19 cellular contexts compared by ENCODE assay signal in the genomic region with DNA sequence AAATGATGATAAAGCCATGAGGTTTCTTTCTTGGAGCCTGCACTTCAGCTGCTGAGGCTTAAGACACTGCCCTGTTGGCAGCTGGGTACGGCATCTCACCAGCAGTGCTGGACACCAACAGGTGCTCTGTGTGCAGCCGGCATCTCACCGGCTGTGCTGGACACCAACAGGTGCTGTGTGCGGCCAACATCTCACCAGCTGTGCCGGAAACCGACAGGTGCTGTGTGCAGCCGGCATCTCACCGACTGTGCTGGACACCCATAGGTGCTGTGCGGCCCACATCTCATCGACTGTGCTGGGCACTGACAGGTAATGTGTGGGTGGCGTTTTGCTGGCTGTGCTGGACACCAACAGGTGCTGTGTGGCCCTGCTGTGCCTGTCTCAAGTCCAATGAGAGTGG.
DNase-seq lines count a peak whose midpoint lies in the region; ATAC-seq and TF ChIP-seq lines count a peak whose summit lies in the region.
"Had no signal": no experiment of that assay in that cellular context is flagged by ENCODE, and none has a peak within 500 bp of the region (broad histone marks: within the 10 kb centered on the region; RNA-seq: fewer than 3 reads in every experiment).

No MANE protein-coding gene starts in this region.

- no peaks in the 10 kb centered on the region for H3K36me3 Mint-ChIP-seq in activated CD8-positive, alpha-beta T cell treated with anti-CD3 and anti-CD28 coated beads, Interleukin-2, amount 10 ng/mL, durations not matched to agents 7 days and 5 days (ENCODE audit: low read depth)
- H3K36me3 Mint-ChIP-seq: CD4-positive, alpha-beta memory T cell had no signal

- no peak for ATAC-seq in activated CD8-positive, alpha-beta T cell treated with anti-CD3 and anti-CD28 coated beads, Interleukin-2, amount 10 ng/mL, durations not matched to agents 7 days and 5 days

- CTCF ChIA-PET in activated CD8-positive, alpha-beta T cell treated with anti-CD3 and anti-CD28 coated beads, Interleukin-2, amount 10 ng/mL, durations not matched to agents 7 days and 5 days (lab: Charles Lee) = interaction anchor here (0.8 kb wide), 1 partner anchor 65 kb away, joined by 3 read pairs; no protein-coding TSS in a partner anchor

- H3K27me3 ChIP-seq in spleen (replicated peaks in 1 of 7) (peaks cover 0 to 5% (median 0%) of the 10 kb centered on the region in 7 donors), Peyer's patch (no peaks in the 10 kb centered on the region)
- H3K27me3 ChIP-seq: BLaER1 treated with 17β-estradiol and CSF1 and Interleukin-3, amounts not matched to agents 10 nM and 100 nM had no signal

- TF ChIP-seq POLR2A in spleen (IDR thresholded peaks at IDR 0.05) (no peak), Peyer's patch (IDR thresholded peaks at IDR 0.05) (no peak)

- H3K4me1 Mint-ChIP-seq in activated CD8-positive, alpha-beta T cell treated with anti-CD3 and anti-CD28 coated beads, Interleukin-2, amount 10 ng/mL, durations not matched to agents 7 days and 5 days (ENCODE audit: low read depth) = no peaks in the 10 kb centered on the region
- H3K4me1 Mint-ChIP-seq: CD4-positive, alpha-beta memory T cell had no signal

- no peak overlapping the region for H3K27ac ChIP-seq in spleen
- no peak overlapping the region for H3K27ac ChIP-seq in Peyer's patch
- H3K27ac ChIP-seq: BLaER1 treated with 17β-estradiol and CSF1 and Interleukin-3, amounts not matched to agents 10 nM and 100 nM had no signal

- intact Hi-C loops in spleen (cut with DNase I; ENCODE audit: low total_unique reads) = no loop called here

- H3K9me3 Mint-ChIP-seq in activated CD8-positive, alpha-beta T cell treated with anti-CD3 and anti-CD28 coated beads, Interleukin-2, amount 10 ng/mL, durations not matched to agents 7 days and 5 days (ENCODE audit: insufficient read depth) = no peaks in the 10 kb centered on the region
- H3K9me3 Mint-ChIP-seq: CD4-positive, alpha-beta memory T cell had no signal

- no peak overlapping the region for H3K27ac Mint-ChIP-seq in activated CD8-positive, alpha-beta T cell treated with anti-CD3 and anti-CD28 coated beads, Interleukin-2, amount 10 ng/mL, durations not matched to agents 7 days and 5 days
- H3K27ac Mint-ChIP-seq: CD4-positive, alpha-beta memory T cell had no signal

- POLR2A ChIA-PET in activated CD8-positive, alpha-beta T cell treated with anti-CD3 and anti-CD28 coated beads, Interleukin-2, amount 10 ng/mL, durations not matched to agents 7 days and 5 days (lab: Charles Lee) = no interaction called here

- H3K9me3 ChIP-seq in spleen = no peaks in the 10 kb centered on the region
- H3K9me3 ChIP-seq in Peyer's patch = no peaks in the 10 kb centered on the region
- H3K9me3 ChIP-seq: BLaER1 treated with 17β-estradiol and CSF1 and Interleukin-3, amounts not matched to agents 10 nM and 100 nM had no signal

- no peak overlapping the region for H3K4me3 Mint-ChIP-seq in activated CD8-positive, alpha-beta T cell treated with anti-CD3 and anti-CD28 coated beads, Interleukin-2, amount 10 ng/mL, durations not matched to agents 7 days and 5 days
- H3K4me3 Mint-ChIP-seq: CD4-positive, alpha-beta memory T cell had no signal

- 86 to 96% (median 91%) methylated on average over 2 to 11 of the region's 11 CpGs for WGBS in spleen, 5 donors

- H3K27me3 Mint-ChIP-seq in activated CD8-positive, alpha-beta T cell treated with anti-CD3 and anti-CD28 coated beads, Interleukin-2, amount 10 ng/mL, durations not matched to agents 7 days and 5 days (ENCODE audit: low read depth) = peaks cover 4% of the 10 kb centered on the region

- H3K4me1 ChIP-seq in spleen (no peaks in the 10 kb centered on the region), Peyer's patch (no peaks in the 10 kb centered on the region)

- H3K36me3 ChIP-seq in spleen = no peaks in the 10 kb centered on the region
- no peaks in the 10 kb centered on the region for H3K36me3 ChIP-seq in Peyer's patch
- H3K36me3 ChIP-seq: BLaER1 treated with 17β-estradiol and CSF1 and Interleukin-3, amounts not matched to agents 10 nM and 100 nM had no signal

- TF ChIP-seq CTCF in spleen (IDR thresholded peaks at IDR 0.05 in 8 of 11, conservative IDR thresholded peaks at IDR 0.05 in 3 of 11) (no peak), Peyer's patch (IDR thresholded peaks at IDR 0.05) (no peak)

- H3K4me3 ChIP-seq in spleen (no peak overlapping the region), Peyer's patch (no peak overlapping the region)
- H3K4me3 ChIP-seq: BLaER1 treated with 17β-estradiol and CSF1 and Interleukin-3, amounts not matched to agents 10 nM and 100 nM had no signal

- DNase-seq in NCI-H1417 (lab: John Stamatoyannopoulos, UW) (peak in 2 of 3 experiments; percentile 11 to 59), NCI-H1417 treated with DMSO at 0.1 percent for 48 hours (lab: John Stamatoyannopoulos, UW) (no peak), COR-L47 (lab: John Stamatoyannopoulos, UW) (peak; percentile 82), RPMI8226 (peak; percentile 38), spleen (peak; percentile 61), Peyer's patch (no peak)
- DNase-seq in activated CD8-positive, alpha-beta T cell treated with anti-CD3 and anti-CD28 coated beads, Interleukin-2, amount 10 ng/mL, durations not matched to agents 7 days and 5 days = no peak
- DNase-seq: 8988T; Calu3; CD4-positive, alpha-beta memory T cell; DMS153; GDM1; Kasumi-1; NCI-H1436; NCI-H2029; NCI-H2171 treated with DMSO at 0.1 percent for 48 hours; NCI-H526 treated with DMSO at 0.1 percent for 48 hours; NK-92 treated with Interleukin-12 subunit alpha and Interleukin-12 subunit beta, amount 100 ng/mL, for 24 hours had no signal

Comparison
In these comparisons a context has a peak if more than half of its experiments do, and no peak if none do; other contexts are left out.
1. DNase-seq: peak in NCI-H1417 (2 of 3), COR-L47 (single experiment), RPMI8226 (single experiment) and spleen (single experiment); none in NCI-H1417 treated with DMSO at 0.1 percent for 48 hours (single experiment), Peyer's patch (0 of 3) and activated CD8-positive, alpha-beta T cell treated with anti-CD3 and anti-CD28 coated beads, Interleukin-2, amount 10 ng/mL, durations not matched to agents 7 days and 5 days (single experiment).